22 cellular contexts compared by ENCODE assay signal in the genomic region with DNA sequence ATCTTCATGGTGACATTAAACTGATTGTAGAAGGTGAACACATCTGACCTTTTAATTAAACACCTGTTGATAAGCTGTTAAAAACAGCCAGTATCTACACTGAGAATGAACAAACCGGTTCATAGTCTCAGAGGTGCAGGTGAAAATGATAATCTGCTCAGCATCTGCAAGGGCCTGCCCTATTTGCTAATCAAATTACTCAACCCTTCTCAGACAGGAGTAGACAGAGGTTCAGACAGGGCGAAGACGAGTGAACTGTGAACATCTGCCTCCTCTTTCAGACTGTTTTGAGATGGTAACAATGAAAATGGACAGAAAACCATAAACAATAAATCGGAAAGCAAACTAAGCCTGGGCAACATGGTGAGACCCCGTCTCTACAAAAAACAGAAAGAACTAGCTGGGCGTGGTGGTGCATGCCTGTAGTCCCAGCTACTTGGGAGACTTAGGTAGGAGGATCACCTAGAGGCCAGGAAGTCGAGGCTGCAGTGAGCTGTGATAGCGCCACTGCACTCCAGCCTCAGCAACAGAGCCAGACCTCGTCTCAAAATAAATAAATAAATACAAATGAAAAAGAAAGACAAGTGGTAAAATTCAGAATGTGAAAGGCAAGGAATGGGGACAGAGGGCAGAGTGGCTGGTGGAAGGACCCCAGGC. TPM values are rescaled to one million over a fixed set of nuclear protein-coding genes. Genes with fewer than 3 reads are reported as not detected.
A peak's percentile ranks its signal among the peaks of the same experiment; 100 is the strongest.
DNase-seq lines count a peak whose midpoint lies in the region; ATAC-seq and TF ChIP-seq lines count a peak whose summit lies in the region.
"Had no signal": no experiment of that assay in that cellular context is flagged by ENCODE, and none has a peak within 500 bp of the region (broad histone marks: within the 10 kb centered on the region; RNA-seq: fewer than 3 reads in every experiment).

No MANE protein-coding gene starts in this region.

- H3K4me3 ChIP-seq in HUES48 (ENCODE audit: low read depth, low read length) (no peak overlapping the region), BE2C (ENCODE audit: low read depth, low read length) (no peak overlapping the region), colonic mucosa (no peak overlapping the region)
- H3K4me3 ChIP-seq: BLaER1 treated with 17β-estradiol and CSF1 and Interleukin-3, amounts not matched to agents 10 nM and 100 nM; Peyer's patch; SJCRH30 had no signal

- no peak for ATAC-seq in GM19467 (IDR thresholded peaks at IDR 0.05; ENCODE audit: unreplicated experiment)

- H3K27ac ChIP-seq in HUES48 (ENCODE audit: low read depth, low read length): peak overlapping the region; percentile 88
- H3K27ac ChIP-seq in colonic mucosa: no peak overlapping the region
- H3K27ac ChIP-seq: BLaER1 treated with 17β-estradiol and CSF1 and Interleukin-3, amounts not matched to agents 10 nM and 100 nM; Peyer's patch; SJCRH30 had no signal

- H3K9me3 ChIP-seq in HUES48 (ENCODE audit: control insufficient read depth, insufficient read depth, low read length) (no peaks in the 10 kb centered on the region), BE2C (no peaks in the 10 kb centered on the region), colonic mucosa (no peaks in the 10 kb centered on the region)
- H3K9me3 ChIP-seq: Peyer's patch, SJCRH30 had no signal

- H3K4me1 ChIP-seq in HUES48 (ENCODE audit: control insufficient read depth, insufficient read depth, low read length) (peaks cover 34% of the 10 kb centered on the region), BE2C (0 out of 2 replicates have a peak, but pooled peaks cover 3% of the 10 kb centered on the region), colonic mucosa (no peaks in the 10 kb centered on the region)
- H3K4me1 ChIP-seq: Peyer's patch, SJCRH30 had no signal

- H3K9ac ChIP-seq in HUES48 (ENCODE audit: low read depth, low read length): no peak overlapping the region
- H3K9ac ChIP-seq in colonic mucosa (ENCODE audit: low read depth in 2 of 2, low read length in 2 of 2): no peak overlapping the region
- H3K9ac ChIP-seq: BLaER1 treated with 17β-estradiol and CSF1 and Interleukin-3, amounts not matched to agents 10 nM and 100 nM had no signal

- DNase-seq in SK-N-DZ (ENCODE audit: low spot score) (peak; percentile 64), germinal center (ENCODE audit: low spot score) (peak; percentile 44), BE2C (no peak), colonic mucosa (no peak)
- no peak for DNase-seq in activated naive CD4-positive, alpha-beta T cell treated with Interleukin-2 at 50 U/mL for 16 hours
- DNase-seq: Caco-2; CD4-positive, alpha-beta memory T cell; DMS 273 treated with DMSO at 0.1 percent for 48 hours; DMS79 treated with DMSO at 0.1 percent for 48 hours; GOT3; KBM-7; MM.1S; NCI-H1048; NCI-H1417 treated with DMSO at 0.1 percent for 48 hours; NCI-H187; NCI-H748 treated with DMSO at 0.1 percent for 48 hours; Peyer's patch; SJCRH30; T-helper 1 cell had no signal

- no peak for TF ChIP-seq CTCF in BE2C (IDR thresholded peaks at IDR 0.05; ENCODE audit: low read depth, low read length)
- TF ChIP-seq CTCF in colonic mucosa (IDR thresholded peaks at IDR 0.05): no peak

- H3K27me3 ChIP-seq in HUES48 (ENCODE audit: control insufficient read depth, insufficient read depth, low read length) (no peaks in the 10 kb centered on the region), BE2C (no peaks in the 10 kb centered on the region), colonic mucosa (no peaks in the 10 kb centered on the region)
- H3K27me3 ChIP-seq: BLaER1 treated with 17β-estradiol and CSF1 and Interleukin-3, amounts not matched to agents 10 nM and 100 nM; Peyer's patch; SJCRH30 had no signal

- intact Hi-C loops in colonic mucosa (cut with DNase I): no loop called here

- H3K36me3 ChIP-seq in HUES48 (ENCODE audit: control insufficient read depth, insufficient read depth, low read length) (peaks cover 14% of the 10 kb centered on the region), BE2C (no peaks in the 10 kb centered on the region), colonic mucosa (no peaks in the 10 kb centered on the region)
- H3K36me3 ChIP-seq: Peyer's patch had no signal

RNA-seq across cellular contexts. Expression of gene NINL, which starts 55.9 kb away (rescaled TPM):
- 46.9 and 49.1 TPM in 2 replicates for polyA plus RNA-seq in SK-N-DZ (2014; cell fraction: cytosol; rRNA removed)
- 137 TPM in 2 replicates for polyA plus RNA-seq in SK-N-DZ (2014; cell fraction: nucleus; rRNA removed)
- 2.4 TPM for polyA plus RNA-seq in BE2C (2012; ENCODE audit: insufficient read depth, insufficient read length, low read depth)
- total RNA-seq in colonic mucosa: 1 to 10 TPM; 3.4 to 5.3 TPM

Comparison
In these comparisons a context has a peak if more than half of its experiments do, and no peak if none do; other contexts are left out.
1. DNase-seq: peak in SK-N-DZ (single experiment) and germinal center (single experiment); none in BE2C (single experiment), colonic mucosa (single experiment) and activated naive CD4-positive, alpha-beta T cell treated with Interleukin-2 at 50 U/mL for 16 hours (single experiment).